Comparison of ENCODE assay signal across 22 cellular contexts in the genomic region with DNA sequence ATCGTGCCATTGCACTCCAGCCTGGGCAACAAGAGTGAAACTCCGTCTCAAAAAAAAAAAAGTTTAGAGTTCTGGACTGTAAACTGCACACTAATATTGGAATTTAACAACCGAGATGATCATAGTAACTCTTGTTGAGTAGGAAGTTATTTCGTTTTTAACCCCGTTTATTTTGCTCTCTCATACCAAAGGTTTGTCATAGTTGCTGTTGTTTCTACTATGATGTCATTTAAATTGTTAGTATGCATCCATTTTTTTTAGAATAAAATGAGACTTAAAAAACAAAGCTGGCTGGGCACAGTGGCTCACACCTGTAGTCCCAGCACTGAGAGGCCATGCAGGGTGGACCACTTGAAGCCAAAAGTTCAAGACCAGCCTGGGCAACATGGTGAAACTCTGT.
"Had no signal": no experiment of that assay in that cellular context is flagged by ENCODE, and none has a peak within 500 bp of the region (broad histone marks: within the 10 kb centered on the region; RNA-seq: fewer than 3 reads in every experiment).

No MANE protein-coding gene starts in this region.

- DNase-seq: activated CD4-positive, alpha-beta memory T cell treated with anti-CD3 and anti-CD28 coated beads for 36 hours; activated CD4-positive, alpha-beta T cell treated with anti-CD3 and anti-CD28 coated beads, Interleukin-2, amount 10 ng/mL, durations not matched to agents 7 days and 5 days; activated CD4-positive, CD25-positive, alpha-beta regulatory T cell; activated CD8-positive, alpha-beta memory T cell treated with anti-CD3 and anti-CD28 coated beads for 24 hours; activated effector memory CD4-positive, alpha-beta T cell treated with anti-CD3 and anti-CD28 coated beads, Interleukin-2, amount 50 U/mL, for 16 hours; activated naive CD4-positive, alpha-beta T cell treated with Interleukin-2 at 50 U/mL for 16 hours; activated naive CD8-positive, alpha-beta T cell treated with anti-CD3 and anti-CD28 coated beads, Interleukin-2, amount 50 U/mL, for 24 hours; activated T-cell treated with anti-CD3 and anti-CD28 coated beads, Interleukin-2, amount 50 U/mL, for 4 hours; brain microvascular endothelial cell; Kasumi-1; NCI-H1048; NCI-H146; NCI-H1930; NCI-H2171; NCI-H226; NCI-H526; NCI-H774; SIG-M5; T-cell; T-helper 2 cell; T1000 had no signal

- ATAC-seq: activated naive CD4-positive, alpha-beta T cell treated with anti-CD3 and anti-CD28 coated beads, Interleukin-2, amount 50 U/mL, for 72 hours; activated naive CD8-positive, alpha-beta T cell treated with anti-CD3 and anti-CD28 coated beads, Interleukin-2, amount 50 U/mL, for 24 hours; activated T-cell treated with anti-CD3 and anti-CD28 coated beads, Interleukin-2, amount 50 U/mL, for 4 hours; T-cell had no signal
